In genomic region chr1:200081151-200081981, GRCh38 we compare ENCODE assay signal across 19 cellular contexts. TPM values are rescaled to one million over a fixed set of nuclear protein-coding genes. Genes with fewer than 3 reads are reported as not detected.
DNase-seq lines count a peak whose midpoint lies in the region; ATAC-seq, FAIRE-seq and TF ChIP-seq lines count a peak whose summit lies in the region.
"Had no signal": no experiment of that assay in that cellular context is flagged by ENCODE, and none has a peak within 500 bp of the region (broad histone marks: within the 10 kb centered on the region; RNA-seq: fewer than 3 reads in every experiment).

No MANE protein-coding gene starts in this region.

- in situ Hi-C loops in mammary epithelial cell (cut with MboI; ENCODE audit: low sequenced_read_pairs in 2 of 2): no loop called here

- H2AFZ ChIP-seq in endothelial cell of umbilical vein (ENCODE audit: low read depth, low read length) (peak overlapping the region; percentile 54), neural progenitor cell (replicated peaks) (no peak overlapping the region), mammary epithelial cell (ENCODE audit: low read depth, low read length) (no peak overlapping the region)

- H3K4me2 ChIP-seq in endothelial cell of umbilical vein (ENCODE audit: insufficient read depth, low read length) (peak overlapping the region; percentile 30), neural progenitor cell (peak overlapping the region; percentile 57), mammary epithelial cell (ENCODE audit: insufficient read depth, low read depth, low read length) (no peak overlapping the region)

- no peak overlapping the region for H3K9ac ChIP-seq in endothelial cell of umbilical vein (replicated peaks; ENCODE audit: extremely low read depth, insufficient read depth, low read length)
- no peak overlapping the region for H3K9ac ChIP-seq in neural progenitor cell
- H3K9ac ChIP-seq in mammary epithelial cell (ENCODE audit: insufficient read depth, low read length): no peak overlapping the region

- H3K9me3 ChIP-seq in HEK293 (ENCODE audit: control insufficient read depth, insufficient read depth, low read depth, low read length): no peaks in the 10 kb centered on the region
- no peaks in the 10 kb centered on the region for H3K9me3 ChIP-seq in endothelial cell of umbilical vein (replicated peaks; ENCODE audit: control insufficient read depth, insufficient read depth, low read length)
- H3K9me3 ChIP-seq in neural progenitor cell (ENCODE audit: low read depth): no peaks in the 10 kb centered on the region
- no peaks in the 10 kb centered on the region for H3K9me3 ChIP-seq in mammary epithelial cell (replicated peaks; ENCODE audit: insufficient read depth, low read length)
- H3K9me3 ChIP-seq: neutrophil, SJSA1, tibial artery had no signal

- CTCF ChIA-PET in HEK293 (lab: Yijun Ruan, JAX) (interaction anchor here (0.7 kb wide), 1 partner anchor 395 kb away, joined by 3 read pairs; no protein-coding TSS in a partner anchor), endothelial cell of umbilical vein (lab: Charles Lee) (interaction anchor here (1.0 to 2.5 kb wide), 5 partner anchors 10 to 397 kb away, joined by 3 to 8 read pairs (median 5); no protein-coding TSS in a partner anchor), mammary epithelial cell (lab: Charles Lee; ENCODE audit: low non-redundant PET) (no interaction called here)

- H3K4me1 ChIP-seq in HEK293 (ENCODE audit: control insufficient read depth, insufficient read depth, low read length): peaks cover 6% of the 10 kb centered on the region
- peaks cover 26% of the 10 kb centered on the region for H3K4me1 ChIP-seq in endothelial cell of umbilical vein (ENCODE audit: control insufficient read depth, extremely low read depth, insufficient read depth, low read length)
- peaks cover 16% of the 10 kb centered on the region for H3K4me1 ChIP-seq in neural progenitor cell
- peaks cover 1% of the 10 kb centered on the region for H3K4me1 ChIP-seq in mammary epithelial cell (ENCODE audit: insufficient read depth, low read length)
- H3K4me1 ChIP-seq: SJSA1, tibial artery had no signal

- no peaks in the 10 kb centered on the region for H3K9me1 ChIP-seq in endothelial cell of umbilical vein (replicated peaks; ENCODE audit: control insufficient read depth, extremely low read depth, insufficient read depth, low read length)

- POLR2A ChIA-PET in HEK293 (lab: Yijun Ruan, JAX) (no interaction called here), endothelial cell of umbilical vein (lab: Charles Lee) (no interaction called here)

- H3K27ac Mint-ChIP-seq in neural progenitor cell (no peak overlapping the region), natural killer cell (no peak overlapping the region)
- no peak overlapping the region for H3K27ac Mint-ChIP-seq in activated naive CD4-positive, alpha-beta T cell treated with anti-CD3 and anti-CD28 coated beads, Interleukin-2, amount 50 U/mL, for 72 hours

- H3K27me3 ChIP-seq in endothelial cell of umbilical vein (ENCODE audit: control insufficient read depth in 2 of 2, insufficient read depth in 2 of 2, low read length in 2 of 2) (no peaks in the 10 kb centered on the region), neural progenitor cell (peaks cover 9% of the 10 kb centered on the region), mammary epithelial cell (ENCODE audit: insufficient read depth, low read length) (no peaks in the 10 kb centered on the region)
- H3K27me3 ChIP-seq: SJSA1 had no signal

- H3K79me2 ChIP-seq in endothelial cell of umbilical vein (ENCODE audit: control insufficient read depth, insufficient read depth, low read length) (no peaks in the 10 kb centered on the region), neural progenitor cell (ENCODE audit: low read depth) (no peaks in the 10 kb centered on the region), mammary epithelial cell (ENCODE audit: insufficient read depth, low read length) (no peaks in the 10 kb centered on the region)

- WGBS in mammary epithelial cell (ENCODE audit: low coverage, missing lambda C conversion rate): 90% methylated on average over 6 of the region's 6 CpGs

- no peaks in the 10 kb centered on the region for H3K9me3 Mint-ChIP-seq in neural progenitor cell
- no peaks in the 10 kb centered on the region for H3K9me3 Mint-ChIP-seq in activated naive CD4-positive, alpha-beta T cell treated with anti-CD3 and anti-CD28 coated beads, Interleukin-2, amount 50 U/mL, for 72 hours
- H3K9me3 Mint-ChIP-seq in natural killer cell: no peaks in the 10 kb centered on the region

- no peak for FAIRE-seq in endothelial cell of umbilical vein (lab: Jason Lieb, UNC)
- FAIRE-seq: HTR-8/SVneo had no signal

- peaks cover 27% of the 10 kb centered on the region for H3K4me1 Mint-ChIP-seq in neural progenitor cell
- H3K4me1 Mint-ChIP-seq in natural killer cell: no peaks in the 10 kb centered on the region

- intact Hi-C loops in endothelial cell of umbilical vein (cut with micrococcal nuclease) (no loop called here), mammary epithelial cell (cut with micrococcal nuclease) (no loop called here), natural killer cell (cut with micrococcal nuclease) (no loop called here)

- dilution Hi-C loops in endothelial cell of umbilical vein (cut with MboI; ENCODE audit: extremely low pct_ligation_motif_present, low sequenced_read_pairs) (no loop called here), mammary epithelial cell (cut with HindIII; ENCODE audit: low sequenced_read_pairs) (loop anchor here (10.0 kb wide), 1 partner anchor 47 kb away; no protein-coding TSS in a partner anchor)

- no peaks in the 10 kb centered on the region for H3K36me3 ChIP-seq in HEK293 (ENCODE audit: control insufficient read depth in 2 of 2, insufficient read depth in 1 of 2, low read length in 2 of 2)
- no peaks in the 10 kb centered on the region for H3K36me3 ChIP-seq in endothelial cell of umbilical vein (ENCODE audit: control insufficient read depth in 2 of 2, extremely low read depth in 1 of 2, insufficient read depth in 2 of 2, low read length in 2 of 2)
- H3K36me3 ChIP-seq in neural progenitor cell: no peaks in the 10 kb centered on the region
- H3K36me3 ChIP-seq in mammary epithelial cell (ENCODE audit: insufficient read depth, low read length): no peaks in the 10 kb centered on the region
- H3K36me3 ChIP-seq: neutrophil, SJSA1, tibial artery had no signal

- no peak for ATAC-seq in activated naive CD4-positive, alpha-beta T cell treated with anti-CD3 and anti-CD28 coated beads, Interleukin-2, amount 50 U/mL, for 72 hours
- no peak for ATAC-seq in natural killer cell

- H3K4me3 ChIP-seq in HEK293 (ENCODE audit: low read depth, low read length) (no peak overlapping the region), endothelial cell of umbilical vein (replicated peaks in 1 of 3; ENCODE audit: insufficient read depth in 1 of 3, low read depth in 1 of 3, low read length in 3 of 3) (no peak overlapping the region), neural progenitor cell (peak overlapping the region; percentile 3), mammary epithelial cell (replicated peaks in 1 of 3; ENCODE audit: insufficient read depth in 1 of 3, low read depth in 2 of 3, low read length in 3 of 3) (no peak overlapping the region)
- H3K4me3 ChIP-seq: SJSA1, tibial artery had no signal

- peak overlapping the region; percentile 19 for H3K4me3 Mint-ChIP-seq in neural progenitor cell
- no peak overlapping the region for H3K4me3 Mint-ChIP-seq in natural killer cell

- no peak for TF ChIP-seq CTCF in HEK293 (tag by site-specific recombination; IDR thresholded peaks at IDR 0.05)
- no peak for TF ChIP-seq CTCF in endothelial cell of umbilical vein (IDR thresholded peaks at IDR 0.05; ENCODE audit: extremely low read depth in 1 of 2, insufficient read depth in 1 of 2, low read depth in 1 of 2, low read length in 2 of 2)
- TF ChIP-seq CTCF in neural progenitor cell (IDR thresholded peaks at IDR 0.05): no peak
- no peak for TF ChIP-seq CTCF in mammary epithelial cell (conservative IDR thresholded peaks at IDR 0.05 in 1 of 2, IDR thresholded peaks at IDR 0.05 in 1 of 2; ENCODE audit: extremely low read depth in 1 of 2, insufficient read depth in 1 of 2, low read depth in 1 of 2, low read length in 2 of 2)
- no peak for TF ChIP-seq CTCF in natural killer cell (IDR thresholded peaks at IDR 0.05)

- DNase-seq in NCI-H748 (lab: John Stamatoyannopoulos, UW; ENCODE audit: unreplicated experiment) (peak; percentile 49), endothelial cell of umbilical vein (ENCODE audit: low read depth, low spot score) (peak; percentile 76), neural progenitor cell (ENCODE audit: low spot score) (peak; percentile 49), mammary epithelial cell (no peak), NCI-H1092 (lab: John Stamatoyannopoulos, UW) (no peak), natural killer cell (no peak)
- no peak for DNase-seq in activated naive CD4-positive, alpha-beta T cell treated with anti-CD3 and anti-CD28 coated beads, Interleukin-2, amount 50 U/mL, for 72 hours (ENCODE audit: low spot score in 2 of 2)
- DNase-seq: activated CD4-positive, alpha-beta T cell treated with anti-CD3 and anti-CD28 coated beads for 4 hours; activated naive CD4-positive, alpha-beta T cell treated with anti-CD3 and anti-CD28 coated beads, Interleukin-2, amount 50 U/mL, for 16 hours; DND-41; islet precursor cell; mesenchymal stem cell; T1000; tibial artery had no signal

- no peak for TF ChIP-seq POLR2A in endothelial cell of umbilical vein (IDR thresholded peaks at IDR 0.05; ENCODE audit: low read depth, low read length)

- BruUV-seq in endothelial cell of umbilical vein (replicated peaks; lab: Mats Ljungman, UMichigan) (no TSS peak), mammary epithelial cell (replicated peaks; lab: Mats Ljungman, UMichigan) (no TSS peak)

- H3K27me3 Mint-ChIP-seq in neural progenitor cell (ENCODE audit: insufficient read depth, low read depth) (peaks cover 2% of the 10 kb centered on the region), natural killer cell (ENCODE audit: low read depth in 2 of 2) (peaks cover 11 to 50% of the 10 kb centered on the region in 2 donors)

- no peaks in the 10 kb centered on the region for H3F3A ChIP-seq in neural progenitor cell (ENCODE audit: low read depth)

- H3K36me3 Mint-ChIP-seq in neural progenitor cell: no peaks in the 10 kb centered on the region
- no peaks in the 10 kb centered on the region for H3K36me3 Mint-ChIP-seq in activated naive CD4-positive, alpha-beta T cell treated with anti-CD3 and anti-CD28 coated beads, Interleukin-2, amount 50 U/mL, for 72 hours
- H3K36me3 Mint-ChIP-seq in natural killer cell: no peaks in the 10 kb centered on the region

- H3K27ac ChIP-seq in HEK293 (ENCODE audit: extremely low read depth, low read depth, low read length) (no peak overlapping the region), endothelial cell of umbilical vein (ENCODE audit: insufficient read depth, low read depth, low read length) (no peak overlapping the region), neural progenitor cell (no peak overlapping the region), mammary epithelial cell (ENCODE audit: insufficient read depth, low read depth, low read length) (no peak overlapping the region)
- H3K27ac ChIP-seq: neutrophil, SJSA1, tibial artery had no signal

- H4K20me1 ChIP-seq in endothelial cell of umbilical vein (replicated peaks; ENCODE audit: control insufficient read depth, extremely low read depth, insufficient read depth, low read length): no peaks in the 10 kb centered on the region
- H4K20me1 ChIP-seq in neural progenitor cell (ENCODE audit: low read depth): no peaks in the 10 kb centered on the region
- no peaks in the 10 kb centered on the region for H4K20me1 ChIP-seq in mammary epithelial cell (ENCODE audit: insufficient read depth, low read length)

RNA-seq across cellular contexts. Expression of gene NR5A2, which starts 53.9 kb away (rescaled TPM):
- total RNA-seq in endothelial cell of umbilical vein (10.6 and 12.1 TPM in 2 replicates), neural progenitor cell (ENCODE audit: low replicate concordance) (0.12 TPM in 1 of 2 replicates, not detected in the other), mammary epithelial cell (not detected), natural killer cell (not detected)
- polyA plus RNA-seq in endothelial cell of umbilical vein (2.7 and 3.4 TPM in 2 replicates), mammary epithelial cell (not detected)
- 3.8 and 4.5 TPM in 2 replicates for polyA plus RNA-seq in endothelial cell of umbilical vein (2011; cell fraction: cytosol; rRNA removed)
- 6.9 and 10.0 TPM in 2 replicates for polyA plus RNA-seq in endothelial cell of umbilical vein (2011; cell fraction: nucleus; rRNA removed)
- 0.04 and 0.05 TPM in 2 replicates for polyA plus RNA-seq in endothelial cell of umbilical vein (2012)
- polyA minus RNA-seq in endothelial cell of umbilical vein (12.4 and 14.7 TPM in 2 replicates), mammary epithelial cell (not detected)
- polyA minus RNA-seq in endothelial cell of umbilical vein (2011; cell fraction: cytosol; rRNA and poly(A)+ RNA removed): not detected
- polyA minus RNA-seq in endothelial cell of umbilical vein (2011; cell fraction: nucleus; rRNA and poly(A)+ RNA removed): 19.0 and 34.1 TPM in 2 replicates
- total RNA-seq in activated naive CD4-positive, alpha-beta T cell treated with anti-CD3 and anti-CD28 coated beads, Interleukin-2, amount 50 U/mL, for 72 hours: under 1 TPM in 1 of 2 donors, not detected in 1; 0.16 TPM
- total RNA-seq: fibroblast of villous mesenchyme had no signal

Comparison
In these comparisons a context has a peak if more than half of its experiments do, and no peak if none do; other contexts are left out.
1. DNase-seq: peak in NCI-H748 (single experiment), endothelial cell of umbilical vein (single experiment) and neural progenitor cell (single experiment); none in mammary epithelial cell (single experiment), NCI-H1092 (single experiment), activated naive CD4-positive, alpha-beta T cell treated with anti-CD3 and anti-CD28 coated beads, Interleukin-2, amount 50 U/mL, for 72 hours (0 of 2) and natural killer cell (single experiment).
2. RNA of gene NR5A2, which starts 53.9 kb away (total RNA-seq): 10.6 to 12.1 TPM in endothelial cell of umbilical vein; 0.16 TPM in activated naive CD4-positive, alpha-beta T cell treated with anti-CD3 and anti-CD28 coated beads, Interleukin-2, amount 50 U/mL, for 72 hours, not detected in mammary epithelial cell, 0.12 TPM in neural progenitor cell and not detected in natural killer cell; every median in the first group is over 10 times any median in the second.